In genomic region chr10:288605-289200, GRCh38 we compare ENCODE assay signal across 15 cellular contexts.
DNase-seq lines count a peak whose midpoint lies in the region; TF ChIP-seq lines count a peak whose summit lies in the region.
"Had no signal": no experiment of that assay in that cellular context is flagged by ENCODE, and none has a peak within 500 bp of the region (broad histone marks: within the 10 kb centered on the region; RNA-seq: fewer than 3 reads in every experiment).

No MANE protein-coding gene starts in this region.

- peak overlapping the region; percentile 58 for H3K4me2 ChIP-seq in DOHH2 (ENCODE audit: low read length)
- peak overlapping the region; percentile 2; the same call in 1 of the 2 replicates for H3K4me2 ChIP-seq in OCI-LY1 (ENCODE audit: low read length)
- H3K4me2 ChIP-seq: BLaER1 treated with 17β-estradiol and CSF1 and Interleukin-3, amounts not matched to agents 10 nM and 100 nM; KMS-11 had no signal

- no peaks in the 10 kb centered on the region for H3K9me2 ChIP-seq in DOHH2 (replicated peaks; ENCODE audit: control insufficient read depth, low read length)
- no peaks in the 10 kb centered on the region for H3K9me2 ChIP-seq in OCI-LY1 (ENCODE audit: low read depth, low read length)

- intact Hi-C loops in spleen (cut with DNase I; ENCODE audit: low total_unique reads): no loop called here

- TF ChIP-seq POLR2A in spleen (IDR thresholded peaks at IDR 0.05): no peak

- no peaks in the 10 kb centered on the region for H4K20me1 ChIP-seq in DOHH2 (ENCODE audit: control insufficient read depth, insufficient read depth, low read depth, low read length)
- no peaks in the 10 kb centered on the region for H4K20me1 ChIP-seq in OCI-LY1 (ENCODE audit: insufficient read depth, low read length)
- H4K20me1 ChIP-seq: BLaER1 treated with 17β-estradiol and CSF1 and Interleukin-3, amounts not matched to agents 10 nM and 100 nM had no signal

- CTCF ChIA-PET in GM10248 (lab: Yijun Ruan, JAX): no interaction called here

- H3K9me3 Mint-ChIP-seq in chondrocyte (ENCODE audit: low read depth): no peaks in the 10 kb centered on the region
- H3K9me3 Mint-ChIP-seq: IgD-negative memory B cell had no signal

- H3K4me1 ChIP-seq in DOHH2 (ENCODE audit: control insufficient read depth, low read length): peaks cover 56% of the 10 kb centered on the region
- H3K4me1 ChIP-seq in OCI-LY1 (ENCODE audit: insufficient read depth, low read length, severe bottlenecking): peaks cover 71% of the 10 kb centered on the region
- H3K4me1 ChIP-seq in spleen: peaks cover 0 to 25% (median 5%) of the 10 kb centered on the region in 6 donors
- H3K4me1 ChIP-seq: HAP-1 had no signal

- TF ChIP-seq CTCF in DOHH2 (IDR thresholded peaks at IDR 0.05; ENCODE audit: low read depth, low read length, poor library complexity, severe bottlenecking) (no peak), OCI-LY1 (IDR thresholded peaks at IDR 0.05; ENCODE audit: low read length) (no peak), chondrocyte (IDR thresholded peaks at IDR 0.05) (no peak), spleen (IDR thresholded peaks at IDR 0.05 in 8 of 11, conservative IDR thresholded peaks at IDR 0.05 in 3 of 11) (no peak), GM10248 (IDR thresholded peaks at IDR 0.05; ENCODE audit: control extremely low read depth, extremely low read depth, low read depth, missing control alignments) (no peak)

- no peak for DNase-seq in chondrocyte (ENCODE audit: low spot score)
- peak; percentile 65 for DNase-seq in spleen
- DNase-seq in NCI-H345 (lab: John Stamatoyannopoulos, UW): no peak
- no peak for DNase-seq in GM10248 (ENCODE audit: extremely low spot score)
- DNase-seq in OCI-M1 (lab: John Stamatoyannopoulos, UW): no peak
- DNase-seq: 8988T; AML-193; CD4-positive, CD25-positive, alpha-beta regulatory T cell had no signal

- H3K27me3 Mint-ChIP-seq in chondrocyte (ENCODE audit: low read depth): no peaks in the 10 kb centered on the region
- H3K27me3 Mint-ChIP-seq: CD4-positive, CD25-positive, alpha-beta regulatory T cell had no signal

- POLR2A ChIA-PET in GM10248 (lab: Yijun Ruan, JAX): no interaction called here

- H3K4me3 Mint-ChIP-seq in chondrocyte (ENCODE audit: unreplicated experiment): no peak overlapping the region
- H3K4me3 Mint-ChIP-seq: CD4-positive, CD25-positive, alpha-beta regulatory T cell; IgD-negative memory B cell had no signal

- H3F3A ChIP-seq in DOHH2 (ENCODE audit: control insufficient read depth, insufficient read depth): 0 out of 2 replicates have a peak, but pooled peaks cover 2% of the 10 kb centered on the region
- no peaks in the 10 kb centered on the region for H3F3A ChIP-seq in OCI-LY1 (ENCODE audit: insufficient read depth, low read length)

- H3K4me3 ChIP-seq in DOHH2 (ENCODE audit: low read length) (peak overlapping the region; percentile 36), OCI-LY1 (ENCODE audit: low read depth, low read length, poor library complexity, severe bottlenecking) (no peak overlapping the region), spleen (no peak overlapping the region)
- H3K4me3 ChIP-seq: BLaER1 treated with 17β-estradiol and CSF1 and Interleukin-3, amounts not matched to agents 10 nM and 100 nM; GM23248; HAP-1 had no signal

- WGBS in spleen, 5 donors: 74 to 83% (median 82%) methylated on average over 16 of the region's 16 CpGs

- 0 out of 2 replicates have a peak overlapping the region, but pooled peaks have one; percentile 16 for H3K9ac ChIP-seq in OCI-LY1 (ENCODE audit: low read length)
- H3K9ac ChIP-seq: BLaER1 treated with 17β-estradiol and CSF1 and Interleukin-3, amounts not matched to agents 10 nM and 100 nM; KMS-11 had no signal

- peak overlapping the region; percentile 8 for H3K27ac Mint-ChIP-seq in chondrocyte (ENCODE audit: unreplicated experiment)

- H3K79me2 ChIP-seq in DOHH2 (ENCODE audit: control insufficient read depth, low read length): peaks cover 23% of the 10 kb centered on the region
- no peaks in the 10 kb centered on the region for H3K79me2 ChIP-seq in OCI-LY1 (ENCODE audit: insufficient read depth, low read length)

- no peaks in the 10 kb centered on the region for H3K9me3 ChIP-seq in DOHH2 (ENCODE audit: control insufficient read depth, insufficient read depth, low read length)
- H3K9me3 ChIP-seq in OCI-LY1 (ENCODE audit: low read length): no peaks in the 10 kb centered on the region
- H3K9me3 ChIP-seq in spleen: no peaks in the 10 kb centered on the region
- H3K9me3 ChIP-seq: BLaER1 treated with 17β-estradiol and CSF1 and Interleukin-3, amounts not matched to agents 10 nM and 100 nM; HAP-1 had no signal

- H3K27me3 ChIP-seq in DOHH2 (ENCODE audit: control insufficient read depth, low read length): no peaks in the 10 kb centered on the region
- H3K27me3 ChIP-seq in OCI-LY1 (ENCODE audit: insufficient read depth, low read length): no peaks in the 10 kb centered on the region
- no peaks in the 10 kb centered on the region for H3K27me3 ChIP-seq in spleen (replicated peaks in 1 of 7)
- H3K27me3 ChIP-seq: BLaER1 treated with 17β-estradiol and CSF1 and Interleukin-3, amounts not matched to agents 10 nM and 100 nM had no signal

- peaks cover 42% of the 10 kb centered on the region for H3K36me3 Mint-ChIP-seq in chondrocyte (ENCODE audit: low read depth)

- H2AFZ ChIP-seq in OCI-LY1 (ENCODE audit: low read length): no peak overlapping the region
- H2AFZ ChIP-seq: GM23248 had no signal

- H3K4me1 Mint-ChIP-seq in chondrocyte (ENCODE audit: low read depth): peaks cover 28% of the 10 kb centered on the region

- H3K27ac ChIP-seq in DOHH2 (ENCODE audit: low read depth, low read length) (peak overlapping the region; percentile 62), OCI-LY1 (ENCODE audit: low read depth, low read length, poor library complexity, severe bottlenecking) (peak overlapping the region; percentile 89), spleen (peak overlapping the region in 1 of 8 donors; percentile 9)
- H3K27ac ChIP-seq: BLaER1 treated with 17β-estradiol and CSF1 and Interleukin-3, amounts not matched to agents 10 nM and 100 nM; KMS-11 had no signal

- H3K36me3 ChIP-seq in DOHH2 (ENCODE audit: control insufficient read depth, low read length) (peaks cover 92% of the 10 kb centered on the region), OCI-LY1 (ENCODE audit: insufficient read depth, low read length) (peaks cover 88% of the 10 kb centered on the region), spleen (peaks cover 0 to 49% (median 0%) of the 10 kb centered on the region in 6 donors)
